Comparison of ENCODE assay signal across 11 cellular contexts in genomic region chr10:63227207-63227895, GRCh38.
DNase-seq lines count a peak whose midpoint lies in the region; ATAC-seq and TF ChIP-seq lines count a peak whose summit lies in the region.
"Had no signal": no experiment of that assay in that cellular context is flagged by ENCODE, and none has a peak within 500 bp of the region (broad histone marks: within the 10 kb centered on the region; RNA-seq: fewer than 3 reads in every experiment).

No MANE protein-coding gene starts in this region.

- H3K9me3 ChIP-seq in CD8-positive, alpha-beta T cell (ENCODE audit: low read length), result no peaks in the 10 kb centered on the region
- H3K9me3 ChIP-seq: sigmoid colon had no signal

- TF ChIP-seq CTCF in CD8-positive, alpha-beta T cell (IDR thresholded peaks at IDR 0.05), result no peak
- TF ChIP-seq CTCF in GM23338 (conservative IDR thresholded peaks at IDR 0.05; ENCODE audit: low read depth in 2 of 2), result no peak

- CTCF ChIA-PET in CD8-positive, alpha-beta T cell (lab: Charles Lee), result no interaction called here

- DNase-seq in CD8-positive, alpha-beta T cell, result no peak
- no peak for DNase-seq in effector memory CD8-positive, alpha-beta T cell
- no peak for DNase-seq in Kasumi-1 (lab: John Stamatoyannopoulos, UW)
- no peak for DNase-seq in DMS114 treated with DMSO at 0.1 percent for 48 hours (lab: John Stamatoyannopoulos, UW; ENCODE audit: unreplicated experiment)
- no peak for DNase-seq in GM23338 (ENCODE audit: low spot score)
- no peak for DNase-seq in hepatic stellate cell (ENCODE audit: low spot score)
- DNase-seq: effector CD8-positive, alpha-beta T cell; kidney glomerular epithelial cell; sigmoid colon had no signal

- H3K4me2 ChIP-seq in GM23338, result no peak overlapping the region

- peaks cover 8% of the 10 kb centered on the region for H3K36me3 Mint-ChIP-seq in CD8-positive, alpha-beta T cell
- H3K36me3 Mint-ChIP-seq in effector memory CD8-positive, alpha-beta T cell (ENCODE audit: insufficient read depth), result peaks cover 44% of the 10 kb centered on the region
- H3K36me3 Mint-ChIP-seq in GM23338 (ENCODE audit: low read depth), result peaks cover 9% of the 10 kb centered on the region; the same call in 2 of the 3 replicates

- H3K4me3 Mint-ChIP-seq in CD8-positive, alpha-beta T cell, result peak overlapping the region; percentile 61
- peak overlapping the region; percentile 16 to 28 for H3K4me3 Mint-ChIP-seq in effector memory CD8-positive, alpha-beta T cell
- H3K4me3 Mint-ChIP-seq in GM23338, result no peak overlapping the region

- H3K4me1 Mint-ChIP-seq in CD8-positive, alpha-beta T cell (ENCODE audit: low read depth), result peaks cover 72% of the 10 kb centered on the region
- peaks cover 26 to 43% of the 10 kb centered on the region in 2 donors for H3K4me1 Mint-ChIP-seq in effector memory CD8-positive, alpha-beta T cell (ENCODE audit: low read depth in 2 of 2)
- H3K4me1 Mint-ChIP-seq in GM23338, result peaks cover 13% of the 10 kb centered on the region; the same call in 2 of the 3 replicates

- no peaks in the 10 kb centered on the region for H3K9me3 Mint-ChIP-seq in CD8-positive, alpha-beta T cell
- H3K9me3 Mint-ChIP-seq in effector memory CD8-positive, alpha-beta T cell, result no peaks in the 10 kb centered on the region
- H3K9me3 Mint-ChIP-seq in GM23338, result no peaks in the 10 kb centered on the region

- no peaks in the 10 kb centered on the region for H3F3A ChIP-seq in GM23338 (replicated peaks; ENCODE audit: low read depth)

- H3K27me3 Mint-ChIP-seq in CD8-positive, alpha-beta T cell (ENCODE audit: low read depth), result no peaks in the 10 kb centered on the region
- H3K27me3 Mint-ChIP-seq in effector memory CD8-positive, alpha-beta T cell, result no peaks in the 10 kb centered on the region
- peaks cover 2% of the 10 kb centered on the region for H3K27me3 Mint-ChIP-seq in GM23338 (ENCODE audit: insufficient read depth, low read depth, poor library complexity)

- H3K27ac ChIP-seq in CD8-positive, alpha-beta T cell (ENCODE audit: low read depth, low read length), result no peak overlapping the region
- no peak overlapping the region for H3K27ac ChIP-seq in GM23338 (ENCODE audit: low read depth)

- ATAC-seq in CD8-positive, alpha-beta T cell, result peak; percentile 36
- ATAC-seq in GM21367 (IDR thresholded peaks at IDR 0.05; ENCODE audit: unreplicated experiment), result peak; percentile 47
- peak; percentile 52 for ATAC-seq in HG03521 (IDR thresholded peaks at IDR 0.05; ENCODE audit: unreplicated experiment)
- ATAC-seq in effector memory CD8-positive, alpha-beta T cell (replicated peaks), result no peak
- no peak for ATAC-seq in GM23338

- peaks cover 95% of the 10 kb centered on the region for H4K20me1 ChIP-seq in GM23338 (replicated peaks; ENCODE audit: insufficient read depth)

- H2AFZ ChIP-seq in GM23338, result no peak overlapping the region

- H3K27ac Mint-ChIP-seq in CD8-positive, alpha-beta T cell, result peak overlapping the region; percentile 88
- H3K27ac Mint-ChIP-seq in effector memory CD8-positive, alpha-beta T cell, result peak overlapping the region in 1 of 2 donors; percentile 96
- H3K27ac Mint-ChIP-seq in GM23338, result no peak overlapping the region

- intact Hi-C loops in CD8-positive, alpha-beta T cell (cut with DNase I, micrococcal nuclease), result loop anchor here (1.0 to 5.0 kb wide), 4 partner anchors 14 to 295 kb away; partner anchors contain the start of gene REEP3 (in 1 of the 2)

- H3K9me2 ChIP-seq in GM23338 (ENCODE audit: insufficient read depth), result no peaks in the 10 kb centered on the region

- H3K4me3 ChIP-seq in CD8-positive, alpha-beta T cell (ENCODE audit: low read depth, low read length), result no peak overlapping the region
- H3K4me3 ChIP-seq in GM23338, result no peak overlapping the region
- H3K4me3 ChIP-seq: sigmoid colon had no signal

- no peaks in the 10 kb centered on the region for H3K36me3 ChIP-seq in CD8-positive, alpha-beta T cell (ENCODE audit: insufficient read depth, low read length)
- H3K36me3 ChIP-seq in GM23338 (ENCODE audit: insufficient read depth), result no peaks in the 10 kb centered on the region
- H3K36me3 ChIP-seq: sigmoid colon had no signal

- POLR2A ChIA-PET in CD8-positive, alpha-beta T cell (lab: Charles Lee), result interaction anchor here (0.7 to 1.4 kb wide), 2 partner anchors 35 to 42 kb away, joined by 3 read pairs; no protein-coding TSS in a partner anchor

- H3K4me1 ChIP-seq in CD8-positive, alpha-beta T cell (ENCODE audit: insufficient read depth, low read length), result peaks cover 42% of the 10 kb centered on the region
- H3K4me1 ChIP-seq in GM23338 (ENCODE audit: insufficient read depth), result peaks cover 35% of the 10 kb centered on the region

- no peaks in the 10 kb centered on the region for H3K27me3 ChIP-seq in CD8-positive, alpha-beta T cell (ENCODE audit: insufficient read depth, low read length)
- H3K27me3 ChIP-seq in GM23338 (ENCODE audit: insufficient read depth), result no peaks in the 10 kb centered on the region
- H3K27me3 ChIP-seq: sigmoid colon had no signal

- peaks cover 100% of the 10 kb centered on the region for H3K79me2 ChIP-seq in GM23338 (replicated peaks; ENCODE audit: insufficient read depth)

TF ChIP-seq in GM23338, 12 proteins besides CTCF, POLR2A, EP300 and RAD21 (continues in another document):
- TF ChIP-seq JUNB (IDR thresholded peaks at IDR 0.05; ENCODE audit: unreplicated experiment) (no peak), EZH2 (IDR thresholded peaks at IDR 0.05; ENCODE audit: low read depth, unreplicated experiment) (no peak), ZNF462 (CRISPR knock-in tag; IDR thresholded peaks at IDR 0.05) (no peak), ZNF331 (CRISPR knock-in tag; IDR thresholded peaks at IDR 0.05; ENCODE audit: low read depth) (no peak), ETS1 (IDR thresholded peaks at IDR 0.05) (no peak), POLR2AphosphoS5 (IDR thresholded peaks at IDR 0.05; ENCODE audit: low read depth) (no peak), STAT1 (IDR thresholded peaks at IDR 0.05; ENCODE audit: unreplicated experiment) (no peak)

Comparison
In these comparisons a context has a peak if more than half of its experiments do, and no peak if none do; other contexts are left out.
1. ATAC-seq: peak in CD8-positive, alpha-beta T cell (single experiment), GM21367 (single experiment) and HG03521 (single experiment); none in effector memory CD8-positive, alpha-beta T cell (single experiment) and GM23338 (single experiment).